22 cellular contexts compared by ENCODE assay signal in genomic region chr7:158329686-158330085, GRCh38.
"Had no signal": no experiment of that assay in that cellular context is flagged by ENCODE, and none has a peak within 500 bp of the region (broad histone marks: within the 10 kb centered on the region; RNA-seq: fewer than 3 reads in every experiment).

No MANE protein-coding gene starts in this region.

- H3K36me3 ChIP-seq: adrenal gland, SJCRH30 had no signal

- H3K9me3 ChIP-seq: adrenal gland, SJCRH30 had no signal

- H3K4me1 ChIP-seq: adrenal gland, SJCRH30 had no signal

- H3K4me3 ChIP-seq: adrenal gland, SJCRH30, SK-N-MC had no signal

- H3K9ac ChIP-seq: KMS-11 had no signal

- H3K4me2 ChIP-seq: KMS-11 had no signal

- H3K27ac ChIP-seq: adrenal gland, KMS-11, SJCRH30, SK-N-MC had no signal

- H3K27me3 ChIP-seq: adrenal gland, SJCRH30 had no signal

- DNase-seq: activated CD4-positive, alpha-beta T cell treated with anti-CD3 and anti-CD28 coated beads, Interleukin-2, amount 10 ng/mL, durations not matched to agents 24 days and 14 days; activated CD4-positive, alpha-beta T cell treated with anti-CD3 and anti-CD28 coated beads, Interleukin-2, amount 50 U/mL, for 4 hours; activated CD8-positive, alpha-beta T cell treated with anti-CD3 and anti-CD28 coated beads for 36 hours; activated gamma-delta T cell treated with Interleukin-2 at 50 U/mL for 16 hours; activated naive CD4-positive, alpha-beta T cell treated with anti-CD3 and anti-CD28 coated beads for 36 hours; activated T-cell treated with anti-CD3 and anti-CD28 coated beads for 4 hours; activated T-cell treated with anti-CD3 and anti-CD28 coated beads, Interleukin-2, amount 50 U/mL, for 4 hours; adrenal gland; central memory CD4-positive, alpha-beta T cell; NCI-H1105 treated with DMSO at 0.1 percent for 48 hours; NCI-H1436; NCI-H1694; NCI-H1930; NCI-H2081 treated with DMSO at 0.1 percent for 48 hours; NCI-H226; NCI-H446 treated with DMSO at 0.1 percent for 48 hours; NCI-H524; SHP77; SJCRH30; T1000 had no signal
